Comparison of ENCODE assay signal across 8 cellular contexts in the genomic region with DNA sequence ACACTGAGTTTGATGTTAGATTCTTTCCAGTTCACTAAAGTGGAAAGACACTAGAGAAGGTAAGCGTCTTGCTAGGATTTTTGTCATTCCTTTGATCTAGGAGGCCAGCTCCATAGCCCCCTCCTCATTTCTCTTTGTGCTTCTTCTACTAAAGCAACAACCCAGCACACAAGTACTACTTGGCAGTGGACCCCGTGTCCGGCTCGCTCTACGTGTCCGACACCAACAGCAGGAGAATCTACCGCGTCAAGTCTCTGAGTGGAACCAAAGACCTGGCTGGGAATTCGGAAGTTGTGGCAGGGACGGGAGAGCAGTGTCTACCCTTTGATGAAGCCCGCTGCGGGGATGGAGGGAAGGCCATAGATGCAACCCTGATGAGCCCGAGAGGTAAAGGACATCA.
"Had no signal": no experiment of that assay in that cellular context is flagged by ENCODE, and none has a peak within 500 bp of the region (broad histone marks: within the 10 kb centered on the region; RNA-seq: fewer than 3 reads in every experiment).

No MANE protein-coding gene starts in this region.

- H3K4me3 ChIP-seq: K562 had no signal

- H3K9me3 Mint-ChIP-seq: IgD-negative memory B cell had no signal

- ATAC-seq: HepG2, K562 had no signal

- H3K27ac ChIP-seq: HL-60 had no signal

- FAIRE-seq: HepG2, HTR-8/SVneo, K562 had no signal

- H3K4me3 Mint-ChIP-seq: IgD-negative memory B cell had no signal

- DNase-seq: IMR-90, KBM-7, KG1 had no signal
